1 cellular context compared by ENCODE assay signal in genomic region chr7:2710901-2711551, GRCh38.
TF ChIP-seq lines count a peak whose summit lies in the region.

No MANE protein-coding gene starts in this region.

TF ChIP-seq in GM12878, 131 proteins besides CTCF, POLR2A, EP300 and RAD21 (continued from another document):
- TF ChIP-seq USF2 (IDR thresholded peaks at IDR 0.05; ENCODE audit: borderline replicate concordance, low read depth, low read length) = no peak
- no peak for TF ChIP-seq BCLAF1 (IDR thresholded peaks at IDR 0.05)
